ENCODE assay signal across 2 cellular contexts in genomic region chr1:53293123-53293522, GRCh38.
TF ChIP-seq lines count a peak whose summit lies in the region.

No MANE protein-coding gene starts in this region.

TF ChIP-seq in IMR-90, 13 proteins besides CTCF, POLR2A, EP300 and RAD21:
- TF ChIP-seq MXI1 (IDR thresholded peaks at IDR 0.05; ENCODE audit: borderline replicate concordance, low read depth, low read length) (no peak), NFE2L2 (IDR thresholded peaks at IDR 0.05; ENCODE audit: low read depth, low read length) (no peak), BHLHE40 (IDR thresholded peaks at IDR 0.05; ENCODE audit: low read depth, low read length) (no peak), RCOR1 (IDR thresholded peaks at IDR 0.05; ENCODE audit: insufficient replicate concordance, low read length) (no peak), RFX5 (IDR thresholded peaks at IDR 0.05; ENCODE audit: low read depth, low read length) (no peak), MAZ (IDR thresholded peaks at IDR 0.05; ENCODE audit: borderline replicate concordance, low read depth, low read length) (no peak), MAFK (IDR thresholded peaks at IDR 0.05; ENCODE audit: low read depth, low read length) (no peak), CHD1 (IDR thresholded peaks at IDR 0.05; ENCODE audit: low read depth, low read length) (no peak), CEBPB (IDR thresholded peaks at IDR 0.05; ENCODE audit: low read depth, low read length) (no peak), SMC3 (IDR thresholded peaks at IDR 0.05; ENCODE audit: low read depth, low read length) (no peak)
- TF ChIP-seq, protein P1, sequence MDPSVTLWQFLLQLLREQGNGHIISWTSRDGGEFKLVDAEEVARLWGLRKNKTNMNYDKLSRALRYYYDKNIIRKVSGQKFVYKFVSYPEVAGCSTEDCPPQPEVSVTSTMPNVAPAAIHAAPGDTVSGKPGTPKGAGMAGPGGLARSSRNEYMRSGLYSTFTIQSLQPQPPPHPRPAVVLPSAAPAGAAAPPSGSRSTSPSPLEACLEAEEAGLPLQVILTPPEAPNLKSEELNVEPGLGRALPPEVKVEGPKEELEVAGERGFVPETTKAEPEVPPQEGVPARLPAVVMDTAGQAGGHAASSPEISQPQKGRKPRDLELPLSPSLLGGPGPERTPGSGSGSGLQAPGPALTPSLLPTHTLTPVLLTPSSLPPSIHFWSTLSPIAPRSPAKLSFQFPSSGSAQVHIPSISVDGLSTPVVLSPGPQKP (IDR thresholded peaks at IDR 0.05; ENCODE audit: borderline replicate concordance, low read depth, low read length) = no peak

TF ChIP-seq in WTC11, 78 proteins besides CTCF, POLR2A, EP300 and RAD21 (continued from another document):
- no peak for TF ChIP-seq ZNF263 (CRISPR knock-in tag; IDR thresholded peaks at IDR 0.05; ENCODE audit: low read depth)
- no peak for TF ChIP-seq ZNF416 (CRISPR knock-in tag; IDR thresholded peaks at IDR 0.05)
- TF ChIP-seq, protein P2, sequence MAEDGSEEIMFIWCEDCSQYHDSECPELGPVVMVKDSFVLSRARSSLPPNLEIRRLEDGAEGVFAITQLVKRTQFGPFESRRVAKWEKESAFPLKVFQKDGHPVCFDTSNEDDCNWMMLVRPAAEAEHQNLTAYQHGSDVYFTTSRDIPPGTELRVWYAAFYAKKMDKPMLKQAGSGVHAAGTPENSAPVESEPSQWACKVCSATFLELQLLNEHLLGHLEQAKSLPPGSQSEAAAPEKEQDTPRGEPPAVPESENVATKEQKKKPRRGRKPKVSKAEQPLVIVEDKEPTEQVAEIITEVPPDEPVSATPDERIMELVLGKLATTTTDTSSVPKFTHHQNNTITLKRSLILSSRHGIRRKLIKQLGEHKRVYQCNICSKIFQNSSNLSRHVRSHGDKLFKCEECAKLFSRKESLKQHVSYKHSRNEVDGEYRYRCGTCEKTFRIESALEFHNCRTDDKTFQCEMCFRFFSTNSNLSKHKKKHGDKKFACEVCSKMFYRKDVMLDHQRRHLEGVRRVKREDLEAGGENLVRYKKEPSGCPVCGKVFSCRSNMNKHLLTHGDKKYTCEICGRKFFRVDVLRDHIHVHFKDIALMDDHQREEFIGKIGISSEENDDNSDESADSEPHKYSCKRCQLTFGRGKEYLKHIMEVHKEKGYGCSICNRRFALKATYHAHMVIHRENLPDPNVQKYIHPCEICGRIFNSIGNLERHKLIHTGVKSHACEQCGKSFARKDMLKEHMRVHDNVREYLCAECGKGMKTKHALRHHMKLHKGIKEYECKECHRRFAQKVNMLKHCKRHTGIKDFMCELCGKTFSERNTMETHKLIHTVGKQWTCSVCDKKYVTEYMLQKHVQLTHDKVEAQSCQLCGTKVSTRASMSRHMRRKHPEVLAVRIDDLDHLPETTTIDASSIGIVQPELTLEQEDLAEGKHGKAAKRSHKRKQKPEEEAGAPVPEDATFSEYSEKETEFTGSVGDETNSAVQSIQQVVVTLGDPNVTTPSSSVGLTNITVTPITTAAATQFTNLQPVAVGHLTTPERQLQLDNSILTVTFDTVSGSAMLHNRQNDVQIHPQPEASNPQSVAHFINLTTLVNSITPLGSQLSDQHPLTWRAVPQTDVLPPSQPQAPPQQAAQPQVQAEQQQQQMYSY (CRISPR knock-in tag; IDR thresholded peaks at IDR 0.05) = no peak
- TF ChIP-seq OVOL2 (CRISPR knock-in tag; IDR thresholded peaks at IDR 0.05; ENCODE audit: borderline replicate concordance) = no peak
- TF ChIP-seq TEAD1 (CRISPR knock-in tag; IDR thresholded peaks at IDR 0.05) = no peak
